In the genomic region with DNA sequence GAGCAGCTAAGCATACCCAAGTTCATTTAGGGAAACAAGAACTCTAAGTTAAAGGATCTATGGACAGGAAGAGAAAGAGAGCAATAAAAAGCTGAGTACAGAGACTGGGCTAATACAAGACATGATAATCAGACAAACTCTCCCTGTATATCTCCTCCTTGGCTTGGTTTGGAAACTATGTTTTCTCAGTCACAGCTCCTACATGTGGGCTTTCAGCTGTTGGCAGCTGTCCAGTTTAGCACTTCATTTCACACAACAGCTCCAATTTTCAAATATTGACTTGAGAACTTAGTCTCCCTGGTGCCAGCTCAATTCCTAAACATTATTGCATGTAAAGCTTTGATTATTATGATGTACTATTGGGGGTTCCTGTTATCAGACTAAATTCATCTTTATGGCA, we compare ENCODE assay signal across 16 cellular contexts.
DNase-seq lines count a peak whose midpoint lies in the region; ATAC-seq and TF ChIP-seq lines count a peak whose summit lies in the region.
"Had no signal": no experiment of that assay in that cellular context is flagged by ENCODE, and none has a peak within 500 bp of the region (broad histone marks: within the 10 kb centered on the region; RNA-seq: fewer than 3 reads in every experiment).

No MANE protein-coding gene starts in this region.

- H3K27ac ChIP-seq in thyroid gland = no peak overlapping the region
- H3K27ac ChIP-seq: Peyer's patch had no signal

- DNase-seq in NCI-H510A treated with DMSO at 0.1 percent for 48 hours (lab: John Stamatoyannopoulos, UW) (peak; percentile 16), NCI-H510A (lab: John Stamatoyannopoulos, UW) (no peak), NCI-H2029 treated with DMSO at 0.1 percent for 48 hours (lab: John Stamatoyannopoulos, UW) (peak; percentile 19), NCI-H748 treated with DMSO at 0.1 percent for 48 hours (lab: John Stamatoyannopoulos, UW) (peak; percentile 98), thyroid gland (peak; percentile 19 to 32), GOT3 (lab: John Stamatoyannopoulos, UW) (no peak)
- DNase-seq: activated naive CD4-positive, alpha-beta T cell treated with anti-CD3 and anti-CD28 coated beads for 36 hours; activated T-cell treated with anti-CD3 and anti-CD28 coated beads for 4 hours; EL; hypothalamus; left cardiac atrium; Peyer's patch; stimulated activated naive B cell treated with anti-CD40 and anti-IgM and Interleukin-4, amounts not matched to agents 10 μg/mL and 1 μg/mL and 100 μg/mL, for 72 hours; SW 1271 had no signal

- H3K4me1 ChIP-seq in thyroid gland = no peaks in the 10 kb centered on the region
- H3K4me1 ChIP-seq: Peyer's patch had no signal

- no peaks in the 10 kb centered on the region for H3K36me3 ChIP-seq in thyroid gland
- H3K36me3 ChIP-seq: Peyer's patch had no signal

- H3K4me3 ChIP-seq in thyroid gland (replicated peaks in 1 of 3) = no peak overlapping the region
- H3K4me3 ChIP-seq: Peyer's patch had no signal

- intact Hi-C loops in thyroid gland (cut with DNase I) = no loop called here

- H3K9me3 ChIP-seq in thyroid gland = no peaks in the 10 kb centered on the region
- H3K9me3 ChIP-seq: Peyer's patch had no signal

- no peak for TF ChIP-seq CTCF in thyroid gland (IDR thresholded peaks at IDR 0.05)

- ATAC-seq in esophagus mucosa (no peak), HG02798 (IDR thresholded peaks at IDR 0.05; ENCODE audit: poor library complexity, unreplicated experiment) (no peak)
- ATAC-seq: left cardiac atrium; stimulated activated naive B cell treated with anti-CD40 and anti-IgM and Interleukin-4, amounts not matched to agents 10 μg/mL and 1 μg/mL and 100 μg/mL, for 72 hours had no signal

- no peaks in the 10 kb centered on the region for H3K27me3 ChIP-seq in thyroid gland
- H3K27me3 ChIP-seq: Peyer's patch had no signal

- TF ChIP-seq POLR2A in thyroid gland (IDR thresholded peaks at IDR 0.05) = no peak

Comparison
In these comparisons a context has a peak if more than half of its experiments do, and no peak if none do; other contexts are left out.
1. DNase-seq: peak in NCI-H510A treated with DMSO at 0.1 percent for 48 hours (single experiment), NCI-H2029 treated with DMSO at 0.1 percent for 48 hours (single experiment), NCI-H748 treated with DMSO at 0.1 percent for 48 hours (single experiment) and thyroid gland (2 of 2); none in NCI-H510A (single experiment) and GOT3 (single experiment).